ENCODE assay signal across 8 cellular contexts in genomic region chr16:87952751-87953150, GRCh38. TPM values are rescaled to one million over a fixed set of nuclear protein-coding genes. Genes with fewer than 3 reads are reported as not detected.
DNase-seq lines count a peak whose midpoint lies in the region; ATAC-seq and TF ChIP-seq lines count a peak whose summit lies in the region.

No MANE protein-coding gene starts in this region.

- TF ChIP-seq CTCF in SK-N-SH (IDR thresholded peaks at IDR 0.05): no peak
- TF ChIP-seq CTCF in gastroesophageal sphincter (IDR thresholded peaks at IDR 0.05): no peak
- TF ChIP-seq CTCF in spleen (IDR thresholded peaks at IDR 0.05 in 8 of 11, conservative IDR thresholded peaks at IDR 0.05 in 3 of 11): no peak

- no peak for DNase-seq in SK-N-SH
- no peak for DNase-seq in activated CD4-positive, alpha-beta memory T cell treated with anti-CD3 and anti-CD28 coated beads for 36 hours
- no peak for DNase-seq in spleen
- no peak for DNase-seq in NOMO-1 treated with dmso at 0.1 percent for 144 hours (lab: John Stamatoyannopoulos, UW; ENCODE audit: unreplicated experiment)
- no peak for DNase-seq in NCI-H2196 treated with DMSO at 0.1 percent for 48 hours (lab: John Stamatoyannopoulos, UW; ENCODE audit: unreplicated experiment)

- no peaks in the 10 kb centered on the region for H3K9me2 ChIP-seq in SK-N-SH

- peaks cover 60% of the 10 kb centered on the region for H3K4me1 Mint-ChIP-seq in activated CD4-positive, alpha-beta memory T cell treated with anti-CD3 and anti-CD28 coated beads for 36 hours (ENCODE audit: low read depth)

- ATAC-seq in SK-N-SH treated with all-trans-retinoic acid at 6 μM for 48 hours (no peak), gastroesophageal sphincter (no peak), HG03565 (IDR thresholded peaks at IDR 0.05; ENCODE audit: unreplicated experiment) (no peak)

- peaks cover 22% of the 10 kb centered on the region for H3F3A ChIP-seq in SK-N-SH (replicated peaks; ENCODE audit: insufficient read depth)

- CTCF ChIA-PET in SK-N-SH (lab: Yijun Ruan, JAX): interaction anchor here (1.2 to 2.0 kb wide), 3 partner anchors 8 to 174 kb away, joined by 4 to 5 read pairs (median 5); no protein-coding TSS in a partner anchor
- CTCF ChIA-PET in activated CD4-positive, alpha-beta memory T cell treated with anti-CD3 and anti-CD28 coated beads for 36 hours (lab: Charles Lee): interaction anchor here (1.1 to 1.4 kb wide), 2 partner anchors 26 to 174 kb away, joined by 4 read pairs; no protein-coding TSS in a partner anchor

- TF ChIP-seq POLR2A in gastroesophageal sphincter (IDR thresholded peaks at IDR 0.05): no peak
- no peak for TF ChIP-seq POLR2A in spleen (IDR thresholded peaks at IDR 0.05)

- H3K27ac ChIP-seq in SK-N-SH (ENCODE audit: low read depth in 2 of 2, low read length in 1 of 2): no peak overlapping the region; a peak in 1 of 4 replicates
- peak overlapping the region in 3 of 4 donors; percentile 95 to 98 (median 98) for H3K27ac ChIP-seq in gastroesophageal sphincter
- H3K27ac ChIP-seq in spleen: peak overlapping the region in 7 of 8 donors; percentile 91 to 98 (median 97)

- H3K4me1 ChIP-seq in SK-N-SH (ENCODE audit: control insufficient read depth in 1 of 2, insufficient read depth in 2 of 2, low read depth in 1 of 2, low read length in 1 of 2) (peaks cover 23 to 27% of the 10 kb centered on the region in 2 experiments; a peak in 2 of 4 replicates), gastroesophageal sphincter (peaks cover 0 to 66% (median 14%) of the 10 kb centered on the region in 3 donors), spleen (peaks cover 55 to 88% (median 69%) of the 10 kb centered on the region in 6 donors)

- peak overlapping the region; percentile 75 for H3K4me2 ChIP-seq in SK-N-SH

- H3K36me3 ChIP-seq in SK-N-SH (replicated peaks in 1 of 2; ENCODE audit: control insufficient read depth in 1 of 2, insufficient read depth in 2 of 2, low read length in 1 of 2): peaks cover 10 to 11% of the 10 kb centered on the region in 2 experiments
- H3K36me3 ChIP-seq in gastroesophageal sphincter: peaks cover 0 to 28% of the 10 kb centered on the region in 2 donors
- H3K36me3 ChIP-seq in spleen: peaks cover 0 to 37% (median 3%) of the 10 kb centered on the region in 6 donors

- TF ChIP-seq RAD21 in SK-N-SH (IDR thresholded peaks at IDR 0.05; ENCODE audit: low read length): no peak

- peak overlapping the region; percentile 94; the same call in 1 of the 2 replicates for H3K9ac ChIP-seq in SK-N-SH

- peaks cover 57% of the 10 kb centered on the region for H3K79me2 ChIP-seq in SK-N-SH (ENCODE audit: insufficient read depth)

- WGBS in SK-N-SH (ENCODE audit: low lambda C conversion rate): 94% methylated on average over 16 of the region's 16 CpGs
- WGBS in gastroesophageal sphincter (ENCODE audit: low coverage in 1 of 2), 2 donors: 81 to 94% methylated on average over 13 to 15 of the region's 16 CpGs
- WGBS in spleen, 5 donors: 89 to 93% (median 91%) methylated on average over 16 of the region's 16 CpGs

- intact Hi-C loops in activated CD4-positive, alpha-beta memory T cell treated with anti-CD3 and anti-CD28 coated beads for 36 hours (cut with micrococcal nuclease): loop anchor here (1.0 to 10.0 kb wide), 4 partner anchors 52 to 505 kb away; partner anchors contain the start of gene ZCCHC14
- intact Hi-C loops in spleen (cut with DNase I; ENCODE audit: low total_unique reads): no loop called here

- TF ChIP-seq EP300 in SK-N-SH (IDR thresholded peaks at IDR 0.05; ENCODE audit: borderline replicate concordance in 1 of 2, low read depth in 1 of 2, low read length in 1 of 2) (no peak), gastroesophageal sphincter (IDR thresholded peaks at IDR 0.05) (no peak)

- H2AFZ ChIP-seq in SK-N-SH (ENCODE audit: low read depth): no peak overlapping the region

- H3K4me3 ChIP-seq in SK-N-SH (ENCODE audit: low read depth in 2 of 2, low read length in 1 of 2) (peak overlapping the region; percentile 94 to 96; a peak in 3 of 4 replicates), gastroesophageal sphincter (no peak overlapping the region), spleen (peak overlapping the region in 6 of 8 donors; percentile 76 to 95 (median 80))

- peaks cover under 1% of the 10 kb centered on the region for H3K27me3 Mint-ChIP-seq in activated CD4-positive, alpha-beta memory T cell treated with anti-CD3 and anti-CD28 coated beads for 36 hours

- no peaks in the 10 kb centered on the region for H3K9me3 Mint-ChIP-seq in activated CD4-positive, alpha-beta memory T cell treated with anti-CD3 and anti-CD28 coated beads for 36 hours

- H3K27ac Mint-ChIP-seq in activated CD4-positive, alpha-beta memory T cell treated with anti-CD3 and anti-CD28 coated beads for 36 hours: peak overlapping the region; percentile 97

- no peaks in the 10 kb centered on the region for H3K27me3 ChIP-seq in SK-N-SH (ENCODE audit: insufficient read depth)
- H3K27me3 ChIP-seq in gastroesophageal sphincter: no peaks in the 10 kb centered on the region
- H3K27me3 ChIP-seq in spleen (replicated peaks in 1 of 7): no peaks in the 10 kb centered on the region

- no peaks in the 10 kb centered on the region for H4K20me1 ChIP-seq in SK-N-SH (ENCODE audit: insufficient read depth)

- POLR2A ChIA-PET in SK-N-SH (lab: Yijun Ruan, JAX): no interaction called here
- POLR2A ChIA-PET in activated CD4-positive, alpha-beta memory T cell treated with anti-CD3 and anti-CD28 coated beads for 36 hours (lab: Charles Lee): interaction anchor here (1.1 to 1.8 kb wide), 4 partner anchors 84 to 102 kb away, joined by 3 to 7 read pairs (median 3); partner anchors contain the start of gene SLC7A5

- H3K9me3 ChIP-seq in SK-N-SH (no peaks in the 10 kb centered on the region), gastroesophageal sphincter (no peaks in the 10 kb centered on the region), spleen (no peaks in the 10 kb centered on the region)

- H3K4me3 Mint-ChIP-seq in activated CD4-positive, alpha-beta memory T cell treated with anti-CD3 and anti-CD28 coated beads for 36 hours: peak overlapping the region; percentile 92

- peaks cover 17% of the 10 kb centered on the region for H3K36me3 Mint-ChIP-seq in activated CD4-positive, alpha-beta memory T cell treated with anti-CD3 and anti-CD28 coated beads for 36 hours

TF ChIP-seq in SK-N-SH, 30 proteins besides CTCF, POLR2A, EP300 and RAD21:
- TF ChIP-seq CHD2 (IDR thresholded peaks at IDR 0.05; ENCODE audit: low read length, partially characterized antibody) (no peak), TEAD4 (IDR thresholded peaks at IDR 0.05; ENCODE audit: borderline replicate concordance, insufficient read depth) (no peak), FOXJ3 (CRISPR knock-in tag; IDR thresholded peaks at IDR 0.05) (no peak), MAX (IDR thresholded peaks at IDR 0.05; ENCODE audit: low read depth) (no peak), RFX5 (IDR thresholded peaks at IDR 0.05; ENCODE audit: low read length) (no peak), SIN3A (IDR thresholded peaks at IDR 0.05; ENCODE audit: borderline replicate concordance, low read depth, low read length) (no peak), ELF1 (IDR thresholded peaks at IDR 0.05) (no peak), GABPA (IDR thresholded peaks at IDR 0.05; ENCODE audit: low read depth) (no peak), MEF2A (IDR thresholded peaks at IDR 0.05; ENCODE audit: borderline replicate concordance, low read depth) (no peak)

TF ChIP-seq in SK-N-SH treated with all-trans-retinoic acid at 6 μM for 48 hours, 23 proteins besides CTCF, POLR2A, EP300 and RAD21:
- TF ChIP-seq SNAI2 (CRISPR knock-in tag; IDR thresholded peaks at IDR 0.05) (no peak), ZC3H10 (CRISPR knock-in tag; IDR thresholded peaks at IDR 0.05) (no peak), CSDC2 (CRISPR knock-in tag; IDR thresholded peaks at IDR 0.05) (no peak), BACH2 (CRISPR knock-in tag; IDR thresholded peaks at IDR 0.05; ENCODE audit: borderline replicate concordance) (no peak)

RNA-seq across cellular contexts. Expression of gene BANP, which starts 1.5 kb away (rescaled TPM):
- 15.0 and 16.8 TPM in 2 replicates for polyA plus RNA-seq in SK-N-SH (2012; rRNA removed)
- 9.8 and 11.1 TPM in 2 replicates for polyA plus RNA-seq in SK-N-SH (2012; cell fraction: cytosol; rRNA removed)
- polyA plus RNA-seq in SK-N-SH (2012; cell fraction: nucleus; rRNA removed): 42.8 and 46.7 TPM in 2 replicates
- 10 to 100 TPM; 29.6 to 30.6 TPM for total RNA-seq in activated CD4-positive, alpha-beta memory T cell treated with anti-CD3 and anti-CD28 coated beads for 36 hours
- 10 to 100 TPM; 17.1 to 33.1 (median 24.2) TPM for total RNA-seq in gastroesophageal sphincter
- total RNA-seq in spleen: 10 to 100 TPM; 33.7 to 57.1 (median 50.0) TPM
- 10 to 100 TPM; 15.9 to 27.5 (median 25.0) TPM for polyA plus RNA-seq in spleen

RNA-seq across cellular contexts. Expression of gene CA5A, which starts 16.4 kb away (rescaled TPM):
- polyA plus RNA-seq in SK-N-SH (2012; rRNA removed) (not detected in 2 replicates), spleen (not detected)
- polyA plus RNA-seq in SK-N-SH (2012; cell fraction: cytosol; rRNA removed): not detected in 2 replicates
- not detected in 2 replicates for polyA plus RNA-seq in SK-N-SH (2012; cell fraction: nucleus; rRNA removed)
- total RNA-seq in activated CD4-positive, alpha-beta memory T cell treated with anti-CD3 and anti-CD28 coated beads for 36 hours: not detected
- total RNA-seq in gastroesophageal sphincter (not detected), spleen (not detected)

Comparison
In these comparisons a context has a peak if more than half of its experiments do, and no peak if none do; other contexts are left out.
1. H3K27ac ChIP-seq: peak in gastroesophageal sphincter (3 of 4) and spleen (7 of 8); none in SK-N-SH (0 of 2).
2. H3K4me3 ChIP-seq: peak in SK-N-SH (2 of 2) and spleen (6 of 8); none in gastroesophageal sphincter (0 of 2).